ENCODE assay signal across 17 cellular contexts in the genomic region with DNA sequence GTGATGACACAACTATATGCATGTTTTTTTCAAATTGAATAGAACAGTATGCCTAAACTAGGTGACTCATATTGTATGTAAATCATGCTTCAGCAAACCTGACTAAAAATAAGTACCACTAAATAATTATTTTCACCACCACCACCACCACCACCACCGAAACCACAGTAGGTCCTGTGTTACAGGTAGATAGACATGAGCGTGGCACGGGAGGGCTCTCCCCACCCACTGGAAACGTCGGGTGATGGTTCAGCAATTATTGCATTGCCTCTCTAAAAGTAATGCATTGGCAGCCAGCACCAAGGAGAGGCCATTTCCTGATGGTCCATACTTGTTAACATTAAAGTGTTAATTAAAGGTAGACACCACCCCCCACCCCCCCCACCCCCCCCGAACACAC.
A peak's percentile ranks its signal among the peaks of the same experiment; 100 is the strongest.
DNase-seq lines count a peak whose midpoint lies in the region; ATAC-seq lines count a peak whose summit lies in the region.
"Had no signal": no experiment of that assay in that cellular context is flagged by ENCODE, and none has a peak within 500 bp of the region (broad histone marks: within the 10 kb centered on the region; RNA-seq: fewer than 3 reads in every experiment).

No MANE protein-coding gene starts in this region.

- peaks cover 0 to 3% of the 10 kb centered on the region in 2 donors for H3K4me1 ChIP-seq in neuronal stem cell (ENCODE audit: control insufficient read depth in 2 of 2, insufficient read depth in 1 of 2, low read depth in 1 of 2, low read length in 2 of 2)
- no peaks in the 10 kb centered on the region for H3K4me1 ChIP-seq in naive thymus-derived CD4-positive, alpha-beta T cell (ENCODE audit: control insufficient read depth in 2 of 2, insufficient read depth in 2 of 2, low read length in 2 of 2)

- no peaks in the 10 kb centered on the region for H3K36me3 ChIP-seq in neuronal stem cell (replicated peaks in 1 of 2; ENCODE audit: control insufficient read depth in 2 of 2, insufficient read depth in 2 of 2, low read length in 2 of 2)
- H3K36me3 ChIP-seq in naive thymus-derived CD4-positive, alpha-beta T cell (ENCODE audit: control insufficient read depth in 2 of 3, insufficient read depth in 3 of 3, low read length in 3 of 3), result no peaks in the 10 kb centered on the region

- peak overlapping the region; percentile 38 for H3K18ac ChIP-seq in neuronal stem cell (ENCODE audit: low read length)

- no peaks in the 10 kb centered on the region for H3K79me1 ChIP-seq in neuronal stem cell (ENCODE audit: low read depth, low read length)

- no peak overlapping the region for H3K4me3 ChIP-seq in neuronal stem cell (ENCODE audit: low read length in 2 of 2)
- no peak overlapping the region for H3K4me3 ChIP-seq in naive thymus-derived CD4-positive, alpha-beta T cell (ENCODE audit: low read length)

- no peak for DNase-seq in activated CD4-positive, alpha-beta T cell treated with anti-CD3 and anti-CD28 coated beads for 36 hours
- no peak for DNase-seq in activated CD4-positive, alpha-beta T cell treated with anti-CD3 and anti-CD28 coated beads, Interleukin-2, amount 50 U/mL, for 48 hours
- DNase-seq in ELR (ENCODE audit: low read depth) (peak; percentile 26), SW480 (ENCODE audit: low spot score) (peak; percentile 4), neuronal stem cell (ENCODE audit: low spot score) (no peak)
- DNase-seq in naive thymus-derived CD4-positive, alpha-beta T cell, result no peak
- no peak for DNase-seq in stimulated activated naive CD8-positive, alpha-beta T cell treated with anti-CD3 and anti-CD28 coated beads, Interleukin-15, Interleukin-2, amounts not matched to agents 100 U/mL and 50 U/mL, for 24 hours
- DNase-seq: CD8-positive, alpha-beta T cell; COR-L47; DMS153; DMS79 treated with DMSO at 0.1 percent for 48 hours; EL; GDM1; GOT3; H9 had no signal

- no peaks in the 10 kb centered on the region for H3K4me1 Mint-ChIP-seq in activated CD4-positive, alpha-beta T cell treated with anti-CD3 and anti-CD28 coated beads for 36 hours
- H3K4me1 Mint-ChIP-seq in naive thymus-derived CD4-positive, alpha-beta T cell, result no peaks in the 10 kb centered on the region
- H3K4me1 Mint-ChIP-seq: CD14-positive monocyte had no signal

- no peak overlapping the region for H3K27ac Mint-ChIP-seq in activated CD4-positive, alpha-beta T cell treated with anti-CD3 and anti-CD28 coated beads for 36 hours
- H3K27ac Mint-ChIP-seq in naive thymus-derived CD4-positive, alpha-beta T cell, result no peak overlapping the region
- H3K27ac Mint-ChIP-seq: CD14-positive monocyte; CD8-positive, alpha-beta T cell; H9 had no signal

- no peaks in the 10 kb centered on the region for H3K27me3 Mint-ChIP-seq in activated CD4-positive, alpha-beta T cell treated with anti-CD3 and anti-CD28 coated beads for 36 hours
- no peaks in the 10 kb centered on the region for H3K27me3 Mint-ChIP-seq in naive thymus-derived CD4-positive, alpha-beta T cell

- H3K23ac ChIP-seq in neuronal stem cell (ENCODE audit: low read depth, low read length, poor library complexity), result no peak overlapping the region

- no peak overlapping the region for H4K91ac ChIP-seq in neuronal stem cell (ENCODE audit: low read depth, low read length, poor library complexity)

- H3K27ac ChIP-seq in neuronal stem cell (replicated peaks; ENCODE audit: low read length), result no peak overlapping the region
- H3K27ac ChIP-seq in naive thymus-derived CD4-positive, alpha-beta T cell (ENCODE audit: low read depth, low read length), result no peak overlapping the region
- H3K27ac ChIP-seq: 22Rv1 had no signal

- no peak overlapping the region for H4K8ac ChIP-seq in neuronal stem cell (ENCODE audit: low read depth, low read length)

- H2BK12ac ChIP-seq in neuronal stem cell (ENCODE audit: low read length), result no peak overlapping the region

- H2AK5ac ChIP-seq in neuronal stem cell (ENCODE audit: low read depth, low read length), result no peak overlapping the region

- no peak overlapping the region for H3K4me2 ChIP-seq in neuronal stem cell (ENCODE audit: insufficient read depth, low read length, poor library complexity, severe bottlenecking)

- no peak overlapping the region for H3K4me3 Mint-ChIP-seq in activated CD4-positive, alpha-beta T cell treated with anti-CD3 and anti-CD28 coated beads for 36 hours
- H3K4me3 Mint-ChIP-seq in naive thymus-derived CD4-positive, alpha-beta T cell, result no peak overlapping the region
- H3K4me3 Mint-ChIP-seq: CD14-positive monocyte; CD8-positive, alpha-beta T cell; H9 had no signal

- H3K9me3 ChIP-seq in neuronal stem cell (replicated peaks in 1 of 2; ENCODE audit: control insufficient read depth in 2 of 2, insufficient read depth in 1 of 2, low read depth in 1 of 2, low read length in 2 of 2), result no peaks in the 10 kb centered on the region
- H3K9me3 ChIP-seq in naive thymus-derived CD4-positive, alpha-beta T cell (ENCODE audit: control insufficient read depth in 2 of 3, low read length in 3 of 3), result no peaks in the 10 kb centered on the region

- H3K9me3 Mint-ChIP-seq in activated CD4-positive, alpha-beta T cell treated with anti-CD3 and anti-CD28 coated beads for 36 hours (ENCODE audit: low read depth), result peaks cover 14% of the 10 kb centered on the region
- H3K9me3 Mint-ChIP-seq in naive thymus-derived CD4-positive, alpha-beta T cell, result peaks cover 1 to 26% (median 8%) of the 10 kb centered on the region in 11 donors

- CTCF ChIA-PET in activated CD4-positive, alpha-beta T cell treated with anti-CD3 and anti-CD28 coated beads for 36 hours (lab: Charles Lee), result no interaction called here
- CTCF ChIA-PET in naive thymus-derived CD4-positive, alpha-beta T cell (lab: Charles Lee), result no interaction called here

- H2AFZ ChIP-seq in neuronal stem cell (ENCODE audit: low read length), result no peak overlapping the region

- H2BK15ac ChIP-seq in neuronal stem cell (ENCODE audit: low read length), result no peak overlapping the region

- H3K36me3 Mint-ChIP-seq in activated CD4-positive, alpha-beta T cell treated with anti-CD3 and anti-CD28 coated beads for 36 hours (ENCODE audit: low read depth), result no peaks in the 10 kb centered on the region
- no peaks in the 10 kb centered on the region for H3K36me3 Mint-ChIP-seq in naive thymus-derived CD4-positive, alpha-beta T cell
- H3K36me3 Mint-ChIP-seq: CD14-positive monocyte; CD8-positive, alpha-beta T cell had no signal

- H3K14ac ChIP-seq in neuronal stem cell (ENCODE audit: low read length), result no peak overlapping the region

- POLR2A ChIA-PET in activated CD4-positive, alpha-beta T cell treated with anti-CD3 and anti-CD28 coated beads for 36 hours (lab: Charles Lee), result no interaction called here
- POLR2A ChIA-PET in naive thymus-derived CD4-positive, alpha-beta T cell (lab: Charles Lee), result no interaction called here

- H3K4ac ChIP-seq in neuronal stem cell (ENCODE audit: low read length), result no peak overlapping the region

- no peak overlapping the region for H3K9ac ChIP-seq in neuronal stem cell (ENCODE audit: low read depth, low read length, poor library complexity)

- H2BK120ac ChIP-seq in neuronal stem cell (ENCODE audit: low read depth, low read length), result no peak overlapping the region

- whole genome bisulfite sequencing in neuronal stem cell (ENCODE audit: extremely low coverage in 2 of 2, insufficient read length in 2 of 2, insufficient replicate concordance in 1 of 2), 2 donors, result no CpG with 5 or more reads among the region's 6 CpGs

- no peaks in the 10 kb centered on the region for H3K27me3 ChIP-seq in neuronal stem cell (ENCODE audit: control insufficient read depth in 3 of 3, insufficient read depth in 3 of 3, low read depth in 1 of 3, low read length in 3 of 3)
- no peaks in the 10 kb centered on the region for H3K27me3 ChIP-seq in naive thymus-derived CD4-positive, alpha-beta T cell (ENCODE audit: control insufficient read depth in 2 of 2, insufficient read depth in 2 of 2, low read length in 2 of 2)

- ATAC-seq in activated CD4-positive, alpha-beta T cell treated with anti-CD3 and anti-CD28 coated beads for 36 hours, result peak; percentile 19
- no peak for ATAC-seq in naive thymus-derived CD4-positive, alpha-beta T cell
- ATAC-seq in stimulated activated naive CD8-positive, alpha-beta T cell treated with anti-CD3 and anti-CD28 coated beads, Interleukin-15, Interleukin-2, amounts not matched to agents 100 U/mL and 50 U/mL, for 24 hours, result no peak
- ATAC-seq: CD8-positive, alpha-beta T cell had no signal

- intact Hi-C loops in activated CD4-positive, alpha-beta T cell treated with anti-CD3 and anti-CD28 coated beads for 36 hours (cut with DNase I, micrococcal nuclease), result no loop called here
- intact Hi-C loops in naive thymus-derived CD4-positive, alpha-beta T cell (cut with micrococcal nuclease), result no loop called here

- no peak overlapping the region for H2BK5ac ChIP-seq in neuronal stem cell (ENCODE audit: low read length)

Comparison
In these comparisons a context has a peak if more than half of its experiments do, and no peak if none do; other contexts are left out.
1. DNase-seq: peak in ELR (single experiment) and SW480 (single experiment); none in activated CD4-positive, alpha-beta T cell treated with anti-CD3 and anti-CD28 coated beads for 36 hours (single experiment), activated CD4-positive, alpha-beta T cell treated with anti-CD3 and anti-CD28 coated beads, Interleukin-2, amount 50 U/mL, for 48 hours (0 of 2), neuronal stem cell (single experiment), naive thymus-derived CD4-positive, alpha-beta T cell (0 of 9) and stimulated activated naive CD8-positive, alpha-beta T cell treated with anti-CD3 and anti-CD28 coated beads, Interleukin-15, Interleukin-2, amounts not matched to agents 100 U/mL and 50 U/mL, for 24 hours (single experiment).